In genomic region chr22:17085277-17086091, GRCh38 we compare ENCODE assay signal across 8 cellular contexts. TPM values are rescaled to one million over a fixed set of nuclear protein-coding genes. Genes with fewer than 3 reads are reported as not detected.
DNase-seq lines count a peak whose midpoint lies in the region; ATAC-seq and TF ChIP-seq lines count a peak whose summit lies in the region.

No MANE protein-coding gene starts in this region.

- H3K4me1 ChIP-seq in psoas muscle = no peaks in the 10 kb centered on the region

- no peaks in the 10 kb centered on the region for H3K36me3 ChIP-seq in psoas muscle (ENCODE audit: insufficient read depth in 1 of 2, low read depth in 1 of 2)

- H3K4me1 Mint-ChIP-seq in activated T-cell treated with anti-CD3 and anti-CD28 coated beads, Interleukin-2, amount 50 U/mL, for 4 hours (ENCODE audit: low read depth) = peaks cover 50% of the 10 kb centered on the region

- H3K27me3 Mint-ChIP-seq in activated T-cell treated with anti-CD3 and anti-CD28 coated beads, Interleukin-2, amount 50 U/mL, for 4 hours (ENCODE audit: low read depth) = no peaks in the 10 kb centered on the region

- ATAC-seq in HG03354 (IDR thresholded peaks at IDR 0.05; ENCODE audit: poor library complexity, severe bottlenecking, unreplicated experiment) = peak; percentile 15
- peak; percentile 30 to 35 for ATAC-seq in activated T-cell treated with anti-CD3 and anti-CD28 coated beads, Interleukin-2, amount 50 U/mL, for 4 hours
- ATAC-seq in Right ventricle myocardium superior (ENCODE audit: poor library complexity) = peak; percentile 66
- ATAC-seq in psoas muscle = peak; percentile 33 to 56 (median 46)
- no peak for ATAC-seq in HG02763 (IDR thresholded peaks at IDR 0.05; ENCODE audit: unreplicated experiment)

- no peaks in the 10 kb centered on the region for H3K9me3 Mint-ChIP-seq in activated T-cell treated with anti-CD3 and anti-CD28 coated beads, Interleukin-2, amount 50 U/mL, for 4 hours

- H3K27me3 ChIP-seq in psoas muscle (ENCODE audit: insufficient read depth in 3 of 3, low read length in 2 of 3) = peaks cover 0 to 26% (median 11%) of the 10 kb centered on the region in 3 donors

- 8 to 10% (median 9%) methylated on average over 68 to 88 of the region's 88 CpGs for WGBS in psoas muscle, 3 donors

- TF ChIP-seq CTCF in GM10266 (IDR thresholded peaks at IDR 0.05; ENCODE audit: control insufficient read depth, insufficient read depth, low read depth, missing control alignments) (no peak), psoas muscle (IDR thresholded peaks at IDR 0.05) (no peak)

- H3K4me3 Mint-ChIP-seq in activated T-cell treated with anti-CD3 and anti-CD28 coated beads, Interleukin-2, amount 50 U/mL, for 4 hours = peak overlapping the region; percentile 87

- H3K4me3 ChIP-seq in psoas muscle = peak overlapping the region; percentile 82

- no peaks in the 10 kb centered on the region for H3K9me3 ChIP-seq in psoas muscle

- H3K27ac ChIP-seq in psoas muscle = peak overlapping the region; percentile 58

- DNase-seq in GM10266 (ENCODE audit: extremely low spot score) = peak; percentile 12
- DNase-seq in activated T-cell treated with anti-CD3 and anti-CD28 coated beads, Interleukin-2, amount 50 U/mL, for 4 hours = peak; percentile 44
- peak; percentile 75 for DNase-seq in Right ventricle myocardium superior
- peak; percentile 65 to 66 for DNase-seq in psoas muscle
- no peak for DNase-seq in KG1 (lab: John Stamatoyannopoulos, UW)
- no peak for DNase-seq in HCEC 1CT

- intact Hi-C loops in Right ventricle myocardium superior (cut with DNase I) (loop anchor here (10.0 kb wide), 2 partner anchors 69 to 419 kb away; partner anchors contain the start of gene HDHD5), psoas muscle (cut with DNase I) (no loop called here)

- H3K36me3 Mint-ChIP-seq in activated T-cell treated with anti-CD3 and anti-CD28 coated beads, Interleukin-2, amount 50 U/mL, for 4 hours (ENCODE audit: insufficient read depth) = no peaks in the 10 kb centered on the region

RNA-seq across cellular contexts. Expression of gene IL17RA, which starts 0.7 kb away (rescaled TPM):
- 10 to 100 TPM; 14.1 to 19.6 (median 16.6) TPM for total RNA-seq in activated T-cell treated with anti-CD3 and anti-CD28 coated beads, Interleukin-2, amount 50 U/mL, for 4 hours
- 7.5 TPM for total RNA-seq in Right ventricle myocardium superior
- 1 to 10 TPM; 2.9 to 3.7 (median 3.3) TPM for total RNA-seq in psoas muscle
- polyA plus RNA-seq in psoas muscle = 1 to 10 TPM in 1 of 3 donors, under 1 TPM in 2; 0.93 to 1.8 (median 0.97) TPM

RNA-seq across cellular contexts. Expression of gene TMEM121B, which starts 35.7 kb away (rescaled TPM):
- under 1 TPM; 0.24 to 0.43 (median 0.38) TPM for total RNA-seq in activated T-cell treated with anti-CD3 and anti-CD28 coated beads, Interleukin-2, amount 50 U/mL, for 4 hours
- total RNA-seq in Right ventricle myocardium superior = 1.9 TPM
- under 1 TPM; 0.28 to 0.80 (median 0.64) TPM for total RNA-seq in psoas muscle
- under 1 TPM; 0.03 to 0.14 (median 0.09) TPM for polyA plus RNA-seq in psoas muscle

Comparison
In these comparisons a context has a peak if more than half of its experiments do, and no peak if none do; other contexts are left out.
1. DNase-seq: peak in GM10266 (single experiment), activated T-cell treated with anti-CD3 and anti-CD28 coated beads, Interleukin-2, amount 50 U/mL, for 4 hours (single experiment), Right ventricle myocardium superior (single experiment) and psoas muscle (2 of 2); none in KG1 (single experiment) and HCEC 1CT (single experiment).